In genomic region chr18:70021043-70021442, GRCh38 we compare ENCODE assay signal across 6 cellular contexts.
"Had no signal": no experiment of that assay in that cellular context is flagged by ENCODE, and none has a peak within 500 bp of the region (broad histone marks: within the 10 kb centered on the region; RNA-seq: fewer than 3 reads in every experiment).

No MANE protein-coding gene starts in this region.

- ATAC-seq: GM23338 had no signal

- FAIRE-seq: H1, H54, HTR-8/SVneo had no signal

- H3K4me3 ChIP-seq: GM23338 had no signal

- DNase-seq: H9, HCEC 1CT had no signal
